16 cellular contexts compared by ENCODE assay signal in the genomic region with DNA sequence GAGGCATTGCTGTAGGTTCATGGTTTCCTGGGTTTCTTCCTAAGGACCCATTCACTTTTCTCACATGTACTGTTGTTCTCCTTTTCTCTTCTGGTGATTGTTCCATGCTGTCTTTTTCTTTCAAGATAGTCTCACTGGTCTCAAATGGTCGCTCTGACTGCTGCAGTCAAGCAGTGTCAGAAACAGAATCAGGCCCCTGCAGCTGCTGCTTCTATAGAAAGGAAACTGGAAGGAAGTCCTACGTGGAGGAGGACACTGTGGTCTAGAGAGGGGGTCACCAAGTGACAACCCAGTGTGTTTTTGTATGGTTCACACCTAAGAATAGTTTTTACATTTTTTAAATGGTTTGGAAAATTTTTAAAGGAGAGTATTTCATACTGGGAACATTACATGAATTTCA. TPM values are rescaled to one million over a fixed set of nuclear protein-coding genes. Genes with fewer than 3 reads are reported as not detected.
DNase-seq lines count a peak whose midpoint lies in the region; ATAC-seq, FAIRE-seq and TF ChIP-seq lines count a peak whose summit lies in the region.
"Had no signal": no experiment of that assay in that cellular context is flagged by ENCODE, and none has a peak within 500 bp of the region (broad histone marks: within the 10 kb centered on the region; RNA-seq: fewer than 3 reads in every experiment).

No MANE protein-coding gene starts in this region.

- POLR2A ChIA-PET in activated CD4-positive, alpha-beta T cell treated with anti-CD3 and anti-CD28 coated beads, Interleukin-2, amount 10 ng/mL, durations not matched to agents 7 days and 5 days (lab: Charles Lee), result no interaction called here
- POLR2A ChIA-PET in activated naive CD8-positive, alpha-beta T cell treated with anti-CD3 and anti-CD28 coated beads, Interleukin-2, amount 10 ng/mL, durations not matched to agents 7 days and 5 days (lab: Charles Lee), result interaction anchor here (1.0 to 1.9 kb wide), 2 partner anchors 22 to 71 kb away, joined by 3 to 7 read pairs; no protein-coding TSS in a partner anchor

- H3K4me3 ChIP-seq in NB4 (ENCODE audit: low read depth, low read length), result no peak overlapping the region
- H3K4me3 ChIP-seq: A549, smooth muscle cell had no signal

- ATAC-seq in activated naive CD8-positive, alpha-beta T cell treated with anti-CD3 and anti-CD28 coated beads, Interleukin-2, amount 10 ng/mL, durations not matched to agents 7 days and 5 days (ENCODE audit: low read depth), result no peak
- ATAC-seq: A549 had no signal

- peaks cover 41% of the 10 kb centered on the region for H3K36me3 Mint-ChIP-seq in activated CD4-positive, alpha-beta T cell treated with anti-CD3 and anti-CD28 coated beads, Interleukin-2, amount 10 ng/mL, durations not matched to agents 7 days and 5 days (ENCODE audit: low read depth)
- H3K36me3 Mint-ChIP-seq in activated naive CD8-positive, alpha-beta T cell treated with anti-CD3 and anti-CD28 coated beads, Interleukin-2, amount 10 ng/mL, durations not matched to agents 7 days and 5 days, result peaks cover 18% of the 10 kb centered on the region
- peaks cover 15% of the 10 kb centered on the region for H3K36me3 Mint-ChIP-seq in osteocyte (ENCODE audit: unreplicated experiment)

- no peaks in the 10 kb centered on the region for H3K9me3 Mint-ChIP-seq in activated CD4-positive, alpha-beta T cell treated with anti-CD3 and anti-CD28 coated beads, Interleukin-2, amount 10 ng/mL, durations not matched to agents 7 days and 5 days
- H3K9me3 Mint-ChIP-seq in activated naive CD8-positive, alpha-beta T cell treated with anti-CD3 and anti-CD28 coated beads, Interleukin-2, amount 10 ng/mL, durations not matched to agents 7 days and 5 days, result no peaks in the 10 kb centered on the region
- H3K9me3 Mint-ChIP-seq in osteocyte (ENCODE audit: unreplicated experiment), result no peaks in the 10 kb centered on the region

- peaks cover 43% of the 10 kb centered on the region for H3K4me1 Mint-ChIP-seq in activated CD4-positive, alpha-beta T cell treated with anti-CD3 and anti-CD28 coated beads, Interleukin-2, amount 10 ng/mL, durations not matched to agents 7 days and 5 days
- peaks cover 25% of the 10 kb centered on the region for H3K4me1 Mint-ChIP-seq in activated naive CD8-positive, alpha-beta T cell treated with anti-CD3 and anti-CD28 coated beads, Interleukin-2, amount 10 ng/mL, durations not matched to agents 7 days and 5 days
- H3K4me1 Mint-ChIP-seq in osteocyte (ENCODE audit: unreplicated experiment), result peaks cover 21% of the 10 kb centered on the region

- FAIRE-seq in RCC 7860 (lab: Jason Lieb, UNC), result no peak
- FAIRE-seq: A549, frontal cortex had no signal

- TF ChIP-seq CTCF in NB4 (IDR thresholded peaks at IDR 0.05; ENCODE audit: low read depth, low read length) (no peak), osteocyte (IDR thresholded peaks at IDR 0.05) (no peak)

- TF ChIP-seq POLR2A in NB4 (IDR thresholded peaks at IDR 0.05; ENCODE audit: extremely low read depth, insufficient read length), result no peak

- peak overlapping the region; percentile 93 for H3K27ac Mint-ChIP-seq in activated CD4-positive, alpha-beta T cell treated with anti-CD3 and anti-CD28 coated beads, Interleukin-2, amount 10 ng/mL, durations not matched to agents 7 days and 5 days
- H3K27ac Mint-ChIP-seq in activated naive CD8-positive, alpha-beta T cell treated with anti-CD3 and anti-CD28 coated beads, Interleukin-2, amount 10 ng/mL, durations not matched to agents 7 days and 5 days, result peak overlapping the region; percentile 74
- peak overlapping the region; percentile 54 for H3K27ac Mint-ChIP-seq in osteocyte (ENCODE audit: unreplicated experiment)

- H3K27me3 Mint-ChIP-seq in activated CD4-positive, alpha-beta T cell treated with anti-CD3 and anti-CD28 coated beads, Interleukin-2, amount 10 ng/mL, durations not matched to agents 7 days and 5 days, result no peaks in the 10 kb centered on the region
- H3K27me3 Mint-ChIP-seq in activated naive CD8-positive, alpha-beta T cell treated with anti-CD3 and anti-CD28 coated beads, Interleukin-2, amount 10 ng/mL, durations not matched to agents 7 days and 5 days, result no peaks in the 10 kb centered on the region
- no peaks in the 10 kb centered on the region for H3K27me3 Mint-ChIP-seq in osteocyte (ENCODE audit: unreplicated experiment)

- no peak for DNase-seq in activated CD4-positive, alpha-beta T cell treated with anti-CD3 and anti-CD28 coated beads, Interleukin-2, amount 10 ng/mL, durations not matched to agents 7 days and 5 days
- DNase-seq in activated CD4-positive, alpha-beta T cell treated with anti-CD3 and anti-CD28 coated beads for 1 hour, result no peak
- peak; percentile 13 for DNase-seq in NB4 (ENCODE audit: low read depth)
- no peak for DNase-seq in activated naive CD8-positive, alpha-beta T cell treated with anti-CD3 and anti-CD28 coated beads, Interleukin-2, amount 10 ng/mL, durations not matched to agents 7 days and 5 days
- no peak for DNase-seq in osteocyte (ENCODE audit: extremely low spot score, unreplicated experiment)
- DNase-seq in RCC 7860 (ENCODE audit: low spot score), result no peak
- no peak for DNase-seq in HK-2 (ENCODE audit: unreplicated experiment)
- no peak for DNase-seq in NCI-H345 (lab: John Stamatoyannopoulos, UW)
- DNase-seq: effector CD4-positive, alpha-beta T cell; kidney glomerular epithelial cell; NCI-H1048 had no signal

- CTCF ChIA-PET in activated CD4-positive, alpha-beta T cell treated with anti-CD3 and anti-CD28 coated beads, Interleukin-2, amount 10 ng/mL, durations not matched to agents 7 days and 5 days (lab: Charles Lee), result no interaction called here

- peak overlapping the region; percentile 94 for H3K4me3 Mint-ChIP-seq in activated CD4-positive, alpha-beta T cell treated with anti-CD3 and anti-CD28 coated beads, Interleukin-2, amount 10 ng/mL, durations not matched to agents 7 days and 5 days
- peak overlapping the region; percentile 68 for H3K4me3 Mint-ChIP-seq in activated naive CD8-positive, alpha-beta T cell treated with anti-CD3 and anti-CD28 coated beads, Interleukin-2, amount 10 ng/mL, durations not matched to agents 7 days and 5 days
- H3K4me3 Mint-ChIP-seq in osteocyte (ENCODE audit: unreplicated experiment), result peak overlapping the region; percentile 17

RNA-seq across cellular contexts. Expression of a gene that starts 2.4 kb away (rescaled TPM):
- total RNA-seq in activated CD4-positive, alpha-beta T cell treated with anti-CD3 and anti-CD28 coated beads, Interleukin-2, amount 10 ng/mL, durations not matched to agents 7 days and 5 days, result 100 to 1,000 TPM; 107 to 115 TPM
- total RNA-seq in activated naive CD8-positive, alpha-beta T cell treated with anti-CD3 and anti-CD28 coated beads, Interleukin-2, amount 10 ng/mL, durations not matched to agents 7 days and 5 days, result 100 to 1,000 TPM; 110 to 111 TPM
- total RNA-seq in osteocyte, result 62.0 and 67.5 TPM in 2 replicates

RNA-seq across cellular contexts. Expression of a gene that starts 5.7 kb away (rescaled TPM):
- total RNA-seq in activated CD4-positive, alpha-beta T cell treated with anti-CD3 and anti-CD28 coated beads, Interleukin-2, amount 10 ng/mL, durations not matched to agents 7 days and 5 days, result not detected
- not detected for total RNA-seq in activated naive CD8-positive, alpha-beta T cell treated with anti-CD3 and anti-CD28 coated beads, Interleukin-2, amount 10 ng/mL, durations not matched to agents 7 days and 5 days
- total RNA-seq in osteocyte, result not detected in 2 replicates
- total RNA-seq: frontal cortex; smooth muscle cell; T-helper 1 cell treated with Interleukin-12 subunit alpha and Interleukin-12 subunit beta and Interleukin-4 antibody, amounts not matched to agents 30 ng/mL and 1 ng/mL, for 36 hours; ureter had no signal

Comparison
In these comparisons a context has a peak if more than half of its experiments do, and no peak if none do; other contexts are left out.
1. H3K4me3 Mint-ChIP-seq: peak in every context shown above with its lines; median percentile 94 in activated CD4-positive, alpha-beta T cell treated with anti-CD3 and anti-CD28 coated beads, Interleukin-2, amount 10 ng/mL, durations not matched to agents 7 days and 5 days; 68 in activated naive CD8-positive, alpha-beta T cell treated with anti-CD3 and anti-CD28 coated beads, Interleukin-2, amount 10 ng/mL, durations not matched to agents 7 days and 5 days; 17 in osteocyte.